ENCODE assay signal across 17 cellular contexts in genomic region chr13:46757640-46758039, GRCh38. TPM values are rescaled to one million over a fixed set of nuclear protein-coding genes. Genes with fewer than 3 reads are reported as not detected.
A peak's percentile ranks its signal among the peaks of the same experiment; 100 is the strongest.
DNase-seq lines count a peak whose midpoint lies in the region; ATAC-seq, FAIRE-seq and TF ChIP-seq lines count a peak whose summit lies in the region.
"Had no signal": no experiment of that assay in that cellular context is flagged by ENCODE, and none has a peak within 500 bp of the region (broad histone marks: within the 10 kb centered on the region; RNA-seq: fewer than 3 reads in every experiment).

No MANE protein-coding gene starts in this region.

- CTCF ChIA-PET in PC-3 (lab: Charles Lee) (interaction anchor here (0.7 kb wide), 1 partner anchor 67 kb away, joined by 5 read pairs; no protein-coding TSS in a partner anchor), K562 (lab: Yijun Ruan, JAX; ENCODE audit: low intra/inter-chr PET ratio) (no interaction called here)

- TF ChIP-seq EP300 in K562 (IDR thresholded peaks at IDR 0.05; ENCODE audit: low read length) (no peak), stomach (IDR thresholded peaks at IDR 0.05) (no peak)

- H3F3A ChIP-seq in PC-3 (ENCODE audit: low read length, unreplicated experiment): no peaks in the 10 kb centered on the region

- intact Hi-C loops in PC-3 (cut with micrococcal nuclease) (no loop called here), K562 (cut with micrococcal nuclease) (no loop called here), stomach (cut with DNase I; ENCODE audit: low total_unique reads) (no loop called here)

- TF ChIP-seq CTCF in PC-3 (conservative IDR thresholded peaks at IDR 0.05; ENCODE audit: low read depth, low read length): no peak
- TF ChIP-seq CTCF in K562 (IDR thresholded peaks at IDR 0.05 in 2 of 3, conservative IDR thresholded peaks at IDR 0.05 in 1 of 3; ENCODE audit: insufficient read depth in 2 of 3, low read depth in 1 of 3, low read length in 3 of 3): no peak
- no peak for TF ChIP-seq CTCF in stomach (IDR thresholded peaks at IDR 0.05)

- H3K36me3 ChIP-seq in BLaER1 treated with 17β-estradiol and CSF1 and Interleukin-3, amounts not matched to agents 10 nM and 100 nM: peaks cover 0 to 20% (median 5%) of the 10 kb centered on the region in 11 experiments; a peak in 4 of 22 replicates
- H3K36me3 ChIP-seq in PC-3 (ENCODE audit: low read depth, low read length) (no peaks in the 10 kb centered on the region), K562 (ENCODE audit: control insufficient read depth, insufficient read depth, low read length) (no peaks in the 10 kb centered on the region), stomach (no peaks in the 10 kb centered on the region)

- peak overlapping the region; percentile 49 to 84 (median 56); a peak in 15 of 22 replicates for H3K4me2 ChIP-seq in BLaER1 treated with 17β-estradiol and CSF1 and Interleukin-3, amounts not matched to agents 10 nM and 100 nM
- H3K4me2 ChIP-seq in PC-3 (ENCODE audit: low read length): no peak overlapping the region
- H3K4me2 ChIP-seq in K562 (ENCODE audit: insufficient read depth, low read length): no peak overlapping the region
- H3K4me2 ChIP-seq: A549, GM23338 had no signal

- H3K79me2 ChIP-seq in PC-3 (ENCODE audit: low read length) (no peaks in the 10 kb centered on the region), K562 (ENCODE audit: control insufficient read depth, insufficient read depth, low read length) (no peaks in the 10 kb centered on the region)

- POLR2A ChIA-PET in PC-3 (lab: Charles Lee; ENCODE audit: unreplicated experiment): no interaction called here
- POLR2A ChIA-PET in K562 (lab: Yijun Ruan, JAX): no interaction called here

- H3K9me2 ChIP-seq in PC-3 (replicated peaks; ENCODE audit: low read length): no peaks in the 10 kb centered on the region

- H3K9me1 ChIP-seq in K562 (ENCODE audit: control insufficient read depth, insufficient read depth, low read length): no peaks in the 10 kb centered on the region

- H3K27me3 ChIP-seq in BLaER1 treated with 17β-estradiol and CSF1 and Interleukin-3, amounts not matched to agents 10 nM and 100 nM: peaks cover 0 to 47% (median 0%) of the 10 kb centered on the region in 11 experiments; a peak in 7 of 22 replicates
- H3K27me3 ChIP-seq in PC-3 (ENCODE audit: low read length) (no peaks in the 10 kb centered on the region), K562 (ENCODE audit: control insufficient read depth in 2 of 2, insufficient read depth in 2 of 2, low read length in 2 of 2) (peaks cover 2 to 10% of the 10 kb centered on the region in 2 experiments; a peak in 3 of 5 replicates), stomach (no peaks in the 10 kb centered on the region)

- BruUV-seq in PC-3 (replicated peaks; lab: Mats Ljungman, UMichigan) (no TSS peak), K562 (replicated peaks; lab: Mats Ljungman, UMichigan) (no TSS peak)

- peaks cover 13 to 42% (median 25%) of the 10 kb centered on the region in 10 experiments for H3K4me1 ChIP-seq in BLaER1 treated with 17β-estradiol and CSF1 and Interleukin-3, amounts not matched to agents 10 nM and 100 nM
- peaks cover 31% of the 10 kb centered on the region for H3K4me1 ChIP-seq in PC-3 (ENCODE audit: insufficient read depth, low read length)
- H3K4me1 ChIP-seq in K562 (replicated peaks in 1 of 2; ENCODE audit: control insufficient read depth in 2 of 2, insufficient read depth in 2 of 2, low read length in 2 of 2): no peaks in the 10 kb centered on the region
- H3K4me1 ChIP-seq in stomach: peaks cover 0 to 37% (median 25%) of the 10 kb centered on the region in 4 donors

- peak overlapping the region in 1 of 11 experiments; percentile 41; a peak in 1 of 22 replicates for H3K27ac ChIP-seq in BLaER1 treated with 17β-estradiol and CSF1 and Interleukin-3, amounts not matched to agents 10 nM and 100 nM
- H3K27ac ChIP-seq in PC-3 (ENCODE audit: low read length): no peak overlapping the region
- no peak overlapping the region for H3K27ac ChIP-seq in K562 (ENCODE audit: extremely low read depth, low read depth, low read length)
- peak overlapping the region in 4 of 5 donors; percentile 43 to 72 (median 62) for H3K27ac ChIP-seq in stomach
- H3K27ac ChIP-seq: A549 had no signal

- peaks cover 0 to 8% (median 0%) of the 10 kb centered on the region in 11 experiments; a peak in 2 of 22 replicates for H3K9me3 ChIP-seq in BLaER1 treated with 17β-estradiol and CSF1 and Interleukin-3, amounts not matched to agents 10 nM and 100 nM (replicated peaks in 1 of 11)
- no peaks in the 10 kb centered on the region for H3K9me3 ChIP-seq in PC-3 (ENCODE audit: low read length)
- no peaks in the 10 kb centered on the region for H3K9me3 ChIP-seq in K562 (replicated peaks; ENCODE audit: control insufficient read depth, insufficient read depth, low read depth, low read length)
- H3K9me3 ChIP-seq in stomach: no peaks in the 10 kb centered on the region
- H3K9me3 ChIP-seq: A549 had no signal

- FAIRE-seq in K562 (lab: Jason Lieb, UNC): no peak
- FAIRE-seq: A549, GM12878, HepG2, HTR-8/SVneo had no signal

- H4K20me1 ChIP-seq in BLaER1 treated with 17β-estradiol and CSF1 and Interleukin-3, amounts not matched to agents 10 nM and 100 nM: peaks cover 0 to 17% (median 0%) of the 10 kb centered on the region in 11 experiments; a peak in 7 of 22 replicates
- H4K20me1 ChIP-seq in PC-3 (ENCODE audit: low read length): no peaks in the 10 kb centered on the region
- no peaks in the 10 kb centered on the region for H4K20me1 ChIP-seq in K562 (replicated peaks; ENCODE audit: control insufficient read depth, insufficient read depth, low read length)

- no peak overlapping the region for H3K9ac ChIP-seq in BLaER1 treated with 17β-estradiol and CSF1 and Interleukin-3, amounts not matched to agents 10 nM and 100 nM
- peak overlapping the region; percentile 19; the same call in 1 of the 2 replicates for H3K9ac ChIP-seq in PC-3 (ENCODE audit: low read length)
- H3K9ac ChIP-seq in K562 (ENCODE audit: insufficient read depth in 1 of 2, low read depth in 2 of 2, low read length in 2 of 2): no peak overlapping the region

- ATAC-seq in PC-3: no peak
- no peak for ATAC-seq in K562
- ATAC-seq in GM18861 (IDR thresholded peaks at IDR 0.05; ENCODE audit: unreplicated experiment): no peak
- ATAC-seq: A549, GM12878, HepG2 had no signal

- no peak for TF ChIP-seq POLR2A in K562 (conservative IDR thresholded peaks at IDR 0.05)
- no peak for TF ChIP-seq POLR2A in stomach (IDR thresholded peaks at IDR 0.05)

- TF ChIP-seq RAD21 in K562 (CRISPR knock-in tag; conservative IDR thresholded peaks at IDR 0.05 in 1 of 2, IDR thresholded peaks at IDR 0.05 in 1 of 2): no peak

- 0% methylated on average over 1 of the region's 3 CpGs for WGBS in K562 (ENCODE audit: insufficient coverage, low coverage, missing lambda C conversion rate)
- 50 to 67% (median 58%) methylated on average over 3 of the region's 3 CpGs for WGBS in stomach, 5 donors

- no peak overlapping the region for H2AFZ ChIP-seq in PC-3 (ENCODE audit: low read length)
- H2AFZ ChIP-seq in K562 (ENCODE audit: low read depth, low read length): no peak overlapping the region
- H2AFZ ChIP-seq: GM23338 had no signal

- in situ Hi-C loops in K562 (cut with MboI): no loop called here

- no peak overlapping the region for H3K4me3 ChIP-seq in BLaER1 treated with 17β-estradiol and CSF1 and Interleukin-3, amounts not matched to agents 10 nM and 100 nM
- no peak overlapping the region for H3K4me3 ChIP-seq in PC-3 (ENCODE audit: low read length)
- no peak overlapping the region for H3K4me3 ChIP-seq in K562
- H3K4me3 ChIP-seq in stomach: no peak overlapping the region
- H3K4me3 ChIP-seq: A549, GM12878, GM23338 had no signal

- DNase-seq in PC-3: no peak
- no peak for DNase-seq in K562 (ENCODE audit: extremely low read depth in 1 of 4, low spot score in 3 of 4)
- DNase-seq in stomach: no peak
- no peak for DNase-seq in NCI-H146 (lab: John Stamatoyannopoulos, UW)
- DNase-seq in AG08396 (ENCODE audit: low spot score): no peak
- no peak for DNase-seq in NCI-H2227 (lab: John Stamatoyannopoulos, UW; ENCODE audit: unreplicated experiment)
- DNase-seq: C1 segment of cervical spinal cord; CD4-positive, alpha-beta memory T cell; DMS79; H7 had no signal

TF ChIP-seq in K562, 482 proteins besides CTCF, POLR2A, EP300 and RAD21:
- TF ChIP-seq ZFP30 (CRISPR knock-in tag; IDR thresholded peaks at IDR 0.05; ENCODE audit: borderline replicate concordance) (no peak), ZNF512 (tag; IDR thresholded peaks at IDR 0.05) (peak; percentile 88)

RNA-seq across cellular contexts. Expression of gene ESD, which starts 39.3 kb away (rescaled TPM):
- total RNA-seq in PC-3 (2014; rRNA removed): 62.1 and 73.2 TPM in 2 replicates
- total RNA-seq in K562 (2011; cell fraction: chromatin; rRNA removed; ENCODE audit: low replicate concordance): 14.0 and 24.7 TPM in 2 replicates
- total RNA-seq in K562 (2011; cell fraction: nucleolus; rRNA removed): 14.2 and 15.5 TPM in 2 replicates
- total RNA-seq in K562 (2011; cell fraction: nucleoplasm; rRNA removed): 22.0 and 37.6 TPM in 2 replicates
- 88.9 and 113 TPM in 2 replicates for total RNA-seq in K562 (2014; rRNA removed)
- 232 and 264 TPM in 2 replicates for total RNA-seq in K562 (2014; rRNA removed; fragmentation: Illumina TruSeq; extraction: Trizol)
- 195 and 205 TPM in 2 replicates for total RNA-seq in K562 (2015; rRNA removed; fragmentation: Illumina TruSeq; extraction: Trizol)
- 129 and 142 TPM in 2 replicates for total RNA-seq in K562 (2021)
- polyA plus RNA-seq in K562 (2011; rRNA removed): 201 and 285 TPM in 2 replicates
- polyA plus RNA-seq in K562 (2011; cell fraction: cytosol; rRNA removed): 65.6 and 92.6 TPM in 2 replicates
- polyA plus RNA-seq in K562 (2011; cell fraction: nucleus; rRNA removed): 43.6 and 63.4 TPM in 2 replicates
- 170 and 180 TPM in 2 replicates for polyA plus RNA-seq in K562 (2012)
- 204 and 276 TPM in 2 replicates for polyA plus RNA-seq in K562 (2014; fragmentation: Illumina TruSeq; extraction: Trizol)
- 100 to 1,000 TPM; 388 to 402 TPM for polyA plus RNA-seq in K562 (2014; fragmentation: Nextera tagmentation; extraction: Ambion mirVana)
- 141 and 160 TPM in 2 replicates for polyA plus RNA-seq in K562 (2014; rRNA removed)
- polyA minus RNA-seq in K562 (2011; rRNA and poly(A)+ RNA removed): 145 and 161 TPM in 2 replicates
- polyA minus RNA-seq in K562 (2011; cell fraction: cytosol; rRNA and poly(A)+ RNA removed): 70.2 and 84.9 TPM in 2 replicates
- polyA minus RNA-seq in K562 (2011; cell fraction: nucleus; rRNA and poly(A)+ RNA removed): 19.4 and 41.8 TPM in 2 replicates
- total RNA-seq in stomach: 100 to 1,000 TPM in 1 of 5 donors, 10 to 100 TPM in 4; 26.8 to 111 (median 93.3) TPM
- 100 to 1,000 TPM in 1 of 3 donors, 10 to 100 TPM in 2; 86.9 to 116 (median 94.4) TPM for polyA plus RNA-seq in stomach

Comparison
In these comparisons a context has a peak if more than half of its experiments do, and no peak if none do; other contexts are left out.
1. H3K27ac ChIP-seq: peak in stomach (4 of 5); none in PC-3 (single experiment) and K562 (single experiment).
2. H3K4me2 ChIP-seq: peak in BLaER1 treated with 17β-estradiol and CSF1 and Interleukin-3, amounts not matched to agents 10 nM and 100 nM (11 of 11); none in PC-3 (single experiment) and K562 (single experiment).